Comparison of ENCODE assay signal across 8 cellular contexts in genomic region chr15:75368689-75369239, GRCh38. TPM values are rescaled to one million over a fixed set of nuclear protein-coding genes. Genes with fewer than 3 reads are reported as not detected.
DNase-seq lines count a peak whose midpoint lies in the region; ATAC-seq and TF ChIP-seq lines count a peak whose summit lies in the region.

No MANE protein-coding gene starts in this region.

- TF ChIP-seq EP300 in esophagus muscularis mucosa (IDR thresholded peaks at IDR 0.05): no peak

- H3K4me1 ChIP-seq in SJCRH30: no peaks in the 10 kb centered on the region
- peaks cover 20 to 29% (median 21%) of the 10 kb centered on the region in 4 donors for H3K4me1 ChIP-seq in esophagus muscularis mucosa

- H3K27ac ChIP-seq in 22Rv1 (peak overlapping the region; percentile 98), SJCRH30 (peak overlapping the region; percentile 82), esophagus muscularis mucosa (replicated peaks in 1 of 4) (peak overlapping the region; percentile 89 to 100 (median 96))

- no peaks in the 10 kb centered on the region for H3K9me3 ChIP-seq in SJCRH30 (replicated peaks)
- H3K9me3 ChIP-seq in esophagus muscularis mucosa: no peaks in the 10 kb centered on the region

- peak; percentile 0 for ATAC-seq in GM19324 (IDR thresholded peaks at IDR 0.05; ENCODE audit: low FRiP score, unreplicated experiment)
- peak; percentile 4 for ATAC-seq in omental fat pad (ENCODE audit: low FRiP score)

- H3K36me3 ChIP-seq in SJCRH30 (peaks cover 27% of the 10 kb centered on the region), esophagus muscularis mucosa (peaks cover 32 to 73% (median 64%) of the 10 kb centered on the region in 4 donors)

- TF ChIP-seq CTCF in 22Rv1 (IDR thresholded peaks at IDR 0.05): no peak
- no peak for TF ChIP-seq CTCF in esophagus muscularis mucosa (IDR thresholded peaks at IDR 0.05)
- no peak for TF ChIP-seq CTCF in omental fat pad (IDR thresholded peaks at IDR 0.05)

- intact Hi-C loops in esophagus muscularis mucosa (cut with DNase I): loop anchor here (2.0 to 10.0 kb wide), 3 partner anchors 86 to 434 kb away; partner anchors contain the start of genes IMP3 and SNX33

- 3% methylated on average over 13 of the region's 23 CpGs for WGBS in esophagus muscularis mucosa

- no peaks in the 10 kb centered on the region for H3K27me3 ChIP-seq in SJCRH30
- H3K27me3 ChIP-seq in esophagus muscularis mucosa: no peaks in the 10 kb centered on the region

- TF ChIP-seq POLR2A in esophagus muscularis mucosa (IDR thresholded peaks at IDR 0.05; ENCODE audit: low read depth): no peak

- DNase-seq in SJCRH30: no peak
- no peak for DNase-seq in esophagus muscularis mucosa (ENCODE audit: extremely low spot score)
- no peak for DNase-seq in omental fat pad (ENCODE audit: low spot score)
- DNase-seq in NCI-H69 (lab: John Stamatoyannopoulos, UW): no peak
- DNase-seq in A172 (ENCODE audit: low spot score): no peak
- DNase-seq in H4 (ENCODE audit: low spot score): no peak

- H3K4me3 ChIP-seq in SJCRH30 (peak overlapping the region; percentile 74), esophagus muscularis mucosa (peak overlapping the region; percentile 69 to 83 (median 80))

RNA-seq across cellular contexts. Expression of gene MAN2C1, which starts 0.4 kb away (rescaled TPM):
- 35.1 and 50.3 TPM in 2 replicates for total RNA-seq in SJCRH30 (2014; rRNA removed; shearing (Covaris generic))
- total RNA-seq in esophagus muscularis mucosa: 100 to 1,000 TPM in 3 of 4 donors, 10 to 100 TPM in 1; 67.4 to 163 (median 125) TPM
- total RNA-seq in omental fat pad: 100 to 1,000 TPM; 108 to 391 (median 171) TPM
- 32.6 and 42.6 TPM in 2 replicates for total RNA-seq in A172 (2014; rRNA removed; shearing (Covaris generic))
- 15.7 and 23.4 TPM in 2 replicates for total RNA-seq in H4 (2014; rRNA removed; shearing (Covaris generic))

RNA-seq across cellular contexts. Expression of gene NEIL1, which starts 21.9 kb away (rescaled TPM):
- total RNA-seq in SJCRH30 (2014; rRNA removed; shearing (Covaris generic)): 1.5 and 2.0 TPM in 2 replicates
- 10 to 100 TPM; 14.1 to 37.0 (median 15.7) TPM for total RNA-seq in esophagus muscularis mucosa
- total RNA-seq in omental fat pad: 10 to 100 TPM; 13.3 to 41.8 (median 29.9) TPM
- total RNA-seq in A172 (2014; rRNA removed; shearing (Covaris generic)): 0.12 and 0.48 TPM in 2 replicates
- total RNA-seq in H4 (2014; rRNA removed; shearing (Covaris generic)): 0.72 and 2.3 TPM in 2 replicates

RNA-seq across cellular contexts. Expression of gene COMMD4, which starts 32.9 kb away (rescaled TPM):
- 59.2 and 59.9 TPM in 2 replicates for total RNA-seq in SJCRH30 (2014; rRNA removed; shearing (Covaris generic))
- total RNA-seq in esophagus muscularis mucosa (10 to 100 TPM; 32.0 to 73.0 (median 50.6) TPM), omental fat pad (10 to 100 TPM; 41.4 to 71.6 (median 50.7) TPM)
- total RNA-seq in A172 (2014; rRNA removed; shearing (Covaris generic)): 145 and 148 TPM in 2 replicates
- total RNA-seq in H4 (2014; rRNA removed; shearing (Covaris generic)): 110 and 149 TPM in 2 replicates
